8 cellular contexts compared by ENCODE assay signal in genomic region chr5:141650851-141651727, GRCh38. TPM values are rescaled to one million over a fixed set of nuclear protein-coding genes. Genes with fewer than 3 reads are reported as not detected.
DNase-seq lines count a peak whose midpoint lies in the region; ATAC-seq and TF ChIP-seq lines count a peak whose summit lies in the region.

TSS of gene FCHSD1 (minus strand) at chr5:141651418. CDS start at chr5:141651368, 50 bp downstream.

- peaks cover 18 to 62% (median 32%) of the 10 kb centered on the region in 11 experiments for H3K36me3 ChIP-seq in BLaER1 treated with 17β-estradiol and CSF1 and Interleukin-3, amounts not matched to agents 10 nM and 100 nM
- H3K36me3 ChIP-seq in PC-9 (ENCODE audit: low read depth): no peaks in the 10 kb centered on the region; the same call in 1 of the 2 replicates

- peak within 1 kb of the TSS; percentile 36 to 78 (median 69); a peak in 21 of 22 replicates for H3K27ac ChIP-seq in BLaER1 treated with 17β-estradiol and CSF1 and Interleukin-3, amounts not matched to agents 10 nM and 100 nM
- H3K27ac ChIP-seq in PC-9: no peak within 1 kb of the TSS

- TF ChIP-seq CTCF in PC-9 (conservative IDR thresholded peaks at IDR 0.05) (no peak), fibroblast of pulmonary artery (IDR thresholded peaks at IDR 0.05; ENCODE audit: low read length, missing control alignments) (no peak), nephron progenitor cell (IDR thresholded peaks at IDR 0.05) (no peak)

- peaks cover 7 to 28% (median 24%) of the 10 kb centered on the region in 10 experiments for H3K4me1 ChIP-seq in BLaER1 treated with 17β-estradiol and CSF1 and Interleukin-3, amounts not matched to agents 10 nM and 100 nM
- H3K4me1 ChIP-seq in PC-9 (replicated peaks; ENCODE audit: insufficient read depth): peaks cover 15% of the 10 kb centered on the region

- H3K79me2 ChIP-seq in PC-9 (ENCODE audit: low read depth): no peaks in the 10 kb centered on the region

- no peaks in the 10 kb centered on the region for H3K36me3 Mint-ChIP-seq in nephron progenitor cell (ENCODE audit: low read depth)

- peaks cover 0 to 32% (median 0%) of the 10 kb centered on the region in 11 experiments; a peak in 5 of 22 replicates for H4K20me1 ChIP-seq in BLaER1 treated with 17β-estradiol and CSF1 and Interleukin-3, amounts not matched to agents 10 nM and 100 nM
- no peaks in the 10 kb centered on the region for H4K20me1 ChIP-seq in PC-9 (ENCODE audit: insufficient read depth)

- H3K27me3 Mint-ChIP-seq in nephron progenitor cell (ENCODE audit: low read depth, poor library complexity): peaks cover 34% of the 10 kb centered on the region

- peaks cover 18% of the 10 kb centered on the region for H3F3A ChIP-seq in PC-9 (ENCODE audit: insufficient read depth, low read depth)

- H3K4me3 Mint-ChIP-seq in nephron progenitor cell: peak within 1 kb of the TSS; percentile 98

- ATAC-seq in HG03378 (IDR thresholded peaks at IDR 0.05; ENCODE audit: unreplicated experiment): peak; percentile 68

- H3K4me2 ChIP-seq in BLaER1 treated with 17β-estradiol and CSF1 and Interleukin-3, amounts not matched to agents 10 nM and 100 nM: peak within 1 kb of the TSS; percentile 82 to 94 (median 86)
- H3K4me2 ChIP-seq in PC-9: peak within 1 kb of the TSS; percentile 77

- H3K27ac Mint-ChIP-seq in nephron progenitor cell: no peak within 1 kb of the TSS

- peak within 1 kb of the TSS; percentile 95 for H2AFZ ChIP-seq in PC-9

- H3K9me3 ChIP-seq in BLaER1 treated with 17β-estradiol and CSF1 and Interleukin-3, amounts not matched to agents 10 nM and 100 nM (replicated peaks in 1 of 11): no peaks in the 10 kb centered on the region
- H3K9me3 ChIP-seq in PC-9 (ENCODE audit: insufficient read depth, low read depth): no peaks in the 10 kb centered on the region

- H3K9ac ChIP-seq in BLaER1 treated with 17β-estradiol and CSF1 and Interleukin-3, amounts not matched to agents 10 nM and 100 nM: peak within 1 kb of the TSS; percentile 56 to 79 (median 75); a peak in 21 of 22 replicates

- CTCF ChIA-PET in PC-9 (lab: Charles Lee): interaction anchor here (0.7 kb wide), 1 partner anchor 32 kb away, joined by 3 read pairs; no protein-coding TSS in a partner anchor

- intact Hi-C loops in PC-9 (cut with micrococcal nuclease; ENCODE audit: unreplicated experiment): loop anchor here (1.0 kb wide), 1 partner anchor 13 kb away; no protein-coding TSS in a partner anchor

- no peaks in the 10 kb centered on the region for H3K9me2 ChIP-seq in PC-9 (ENCODE audit: insufficient read depth)

- no TSS peak for BruUV-seq in PC-9 (replicated peaks; lab: Mats Ljungman, UMichigan)

- no peaks in the 10 kb centered on the region for H3K27me3 ChIP-seq in BLaER1 treated with 17β-estradiol and CSF1 and Interleukin-3, amounts not matched to agents 10 nM and 100 nM
- H3K27me3 ChIP-seq in PC-9 (ENCODE audit: insufficient read depth, low read depth): no peaks in the 10 kb centered on the region

- H3K9me3 Mint-ChIP-seq in nephron progenitor cell: no peaks in the 10 kb centered on the region

- H3K4me3 ChIP-seq in BLaER1 treated with 17β-estradiol and CSF1 and Interleukin-3, amounts not matched to agents 10 nM and 100 nM: peak within 1 kb of the TSS; percentile 56 to 75 (median 66)
- H3K4me3 ChIP-seq in PC-9 (peak within 1 kb of the TSS; percentile 69), fibroblast of pulmonary artery (replicated peaks; ENCODE audit: low read depth, low read length) (peak within 1 kb of the TSS; percentile 84)

- DNase-seq in GM19238 (ENCODE audit: insufficient read length, low spot score): peak; percentile 99
- DNase-seq in PC-9: peak; percentile 61 to 86
- DNase-seq in activated T-helper 1 cell treated with anti-CD3 and anti-CD28 coated beads, Interleukin-2, amount 50 U/mL, for 16 hours (ENCODE audit: low read depth in 1 of 2, low spot score in 1 of 2): peak; percentile 65 to 73
- peak; percentile 79 for DNase-seq in fibroblast of pulmonary artery (ENCODE audit: low read depth)
- DNase-seq in nephron progenitor cell: peak; percentile 95
- peak; percentile 73 for DNase-seq in stimulated activated naive CD4-positive, alpha-beta T cell treated with Interleukin-2 at 50 U/mL for 16 hours (lab: John Stamatoyannopoulos, UW)

- H3K4me1 Mint-ChIP-seq in nephron progenitor cell: peaks cover 21% of the 10 kb centered on the region

- POLR2A ChIA-PET in PC-9 (lab: Charles Lee; ENCODE audit: unreplicated experiment): interaction anchor here (0.7 kb wide), 2 partner anchors 15 kb away, joined by 6 to 17 read pairs; partner anchors contain the start of genes HDAC3 and RELL2

RNA-seq across cellular contexts. Expression of gene FCHSD1, which starts in this region (rescaled TPM):
- 36.4 and 36.6 TPM in 2 replicates for total RNA-seq in PC-9 (2021)
